Comparison of ENCODE assay signal across 1 cellular context in genomic region chr11:35035894-35036408, GRCh38.
TF ChIP-seq lines count a peak whose summit lies in the region.

No MANE protein-coding gene starts in this region.

TF ChIP-seq in K562, 482 proteins besides CTCF, POLR2A, EP300 and RAD21 (continued from another document and continues in another):
- no peak for TF ChIP-seq CHAMP1 (IDR thresholded peaks at IDR 0.05)
- TF ChIP-seq CREM (IDR thresholded peaks at IDR 0.05; ENCODE audit: low read depth), result no peak
- no peak for TF ChIP-seq SMARCC2 (IDR thresholded peaks at IDR 0.05; ENCODE audit: low read depth)
- peak; percentile 17; the same call in 1 of the 2 replicates for TF ChIP-seq ZNF395 (CRISPR knock-in tag; IDR thresholded peaks at IDR 0.05)
- no peak for TF ChIP-seq POU5F1 (IDR thresholded peaks at IDR 0.05; ENCODE audit: borderline replicate concordance, low read depth, low read length, partially characterized antibody)
- 0 out of 2 replicates have a peak, but pooled peaks have one; percentile 44 for TF ChIP-seq ZNF584 (CRISPR knock-in tag; IDR thresholded peaks at IDR 0.05; ENCODE audit: low read depth)
- no peak for TF ChIP-seq SMAD1 (IDR thresholded peaks at IDR 0.05; ENCODE audit: low read depth, low read length, partially characterized antibody)
- no peak for TF ChIP-seq RBM25 (IDR thresholded peaks at IDR 0.05; ENCODE audit: low read depth, low read length, severe bottlenecking)
- no peak for TF ChIP-seq E2F6 (IDR thresholded peaks at IDR 0.05; ENCODE audit: borderline replicate concordance in 1 of 2, extremely low read depth in 1 of 2, insufficient read depth in 1 of 2, insufficient read length in 1 of 2, low read depth in 1 of 2, low read length in 1 of 2, poor library complexity in 1 of 2, severe bottlenecking in 1 of 2)
- TF ChIP-seq ZNF518B (CRISPR knock-in tag; IDR thresholded peaks at IDR 0.05), result no peak
- TF ChIP-seq ZNF695 (CRISPR knock-in tag; IDR thresholded peaks at IDR 0.05), result no peak
- TF ChIP-seq ETS1 (conservative IDR thresholded peaks at IDR 0.05; ENCODE audit: control insufficient read depth, low read depth, low read length), result no peak
- no peak for TF ChIP-seq MCM7 (IDR thresholded peaks at IDR 0.05)
- no peak for TF ChIP-seq CGGBP1 (CRISPR knock-in tag; IDR thresholded peaks at IDR 0.05)
- TF ChIP-seq ILF3 (IDR thresholded peaks at IDR 0.05; ENCODE audit: borderline replicate concordance), result no peak
- no peak for TF ChIP-seq HIVEP1 (CRISPR knock-in tag; IDR thresholded peaks at IDR 0.05)
- TF ChIP-seq ZSCAN32 (CRISPR knock-in tag; IDR thresholded peaks at IDR 0.05), result no peak
- no peak for TF ChIP-seq ZNF77 (CRISPR knock-in tag; IDR thresholded peaks at IDR 0.05)
- TF ChIP-seq NR4A1 (CRISPR knock-in tag; IDR thresholded peaks at IDR 0.05), result no peak
- TF ChIP-seq NR4A1 (tag; IDR thresholded peaks at IDR 0.05), result no peak
- TF ChIP-seq KLF16 (IDR thresholded peaks at IDR 0.05), result no peak
- TF ChIP-seq E2F1 (CRISPR knock-in tag; IDR thresholded peaks at IDR 0.05), result no peak
- TF ChIP-seq ZNF253 (CRISPR knock-in tag; conservative IDR thresholded peaks at IDR 0.05), result no peak
- TF ChIP-seq NFE2 (IDR thresholded peaks at IDR 0.05; ENCODE audit: low read depth), result no peak
- TF ChIP-seq NR2F6 (CRISPR knock-in tag; IDR thresholded peaks at IDR 0.05), result no peak
- TF ChIP-seq BRF2 (IDR thresholded peaks at IDR 0.05; ENCODE audit: borderline replicate concordance, insufficient read depth, insufficient read length), result no peak
- no peak for TF ChIP-seq RBBP5 (IDR thresholded peaks at IDR 0.05; ENCODE audit: borderline replicate concordance, insufficient read depth, low read length, poor library complexity, severe bottlenecking)
- no peak for TF ChIP-seq SMARCA5 (IDR thresholded peaks at IDR 0.05)
- no peak for TF ChIP-seq PRPF4 (IDR thresholded peaks at IDR 0.05; ENCODE audit: insufficient read depth, low read depth, low read length, poor library complexity, severe bottlenecking)
- TF ChIP-seq DDX20 (tag; IDR thresholded peaks at IDR 0.05; ENCODE audit: low read depth), result peak; percentile 70
- TF ChIP-seq ZNF639 (CRISPR knock-in tag; conservative IDR thresholded peaks at IDR 0.05 in 1 of 2, IDR thresholded peaks at IDR 0.05 in 1 of 2), result peak in 1 of 2 experiments; percentile 43; a peak in 1 of 4 replicates
- TF ChIP-seq POLR2AphosphoS5 (IDR thresholded peaks at IDR 0.05; ENCODE audit: control insufficient read depth, insufficient read depth, low read depth, low read length), result no peak
- no peak for TF ChIP-seq BCOR (IDR thresholded peaks at IDR 0.05)
- no peak for TF ChIP-seq ZNF655 (CRISPR knock-in tag; IDR thresholded peaks at IDR 0.05)
